ENCODE assay signal across 1 cellular context in genomic region chr19:16091546-16092475, GRCh38.
A peak's percentile ranks its signal among the peaks of the same experiment; 100 is the strongest.
TF ChIP-seq lines count a peak whose summit lies in the region.

No MANE protein-coding gene starts in this region.

TF ChIP-seq in K562, 482 proteins besides CTCF, POLR2A, EP300 and RAD21 (continued from another document):
- TF ChIP-seq ZNF592 (IDR thresholded peaks at IDR 0.05) (no peak), NFE2L1 (tag; IDR thresholded peaks at IDR 0.05; ENCODE audit: borderline replicate concordance, low read depth) (peak; percentile 28; the same call in 1 of the 2 replicates), RBM39 (optimal IDR thresholded peaks at IDR 0.05; ENCODE audit: low read depth, low read length) (no peak), NFE2 (IDR thresholded peaks at IDR 0.05; ENCODE audit: low read depth) (peak; percentile 35; the same call in 1 of the 2 replicates), C11orf30 (IDR thresholded peaks at IDR 0.05; ENCODE audit: low read depth) (peak; percentile 66), CBX3 (IDR thresholded peaks at IDR 0.05; ENCODE audit: borderline replicate concordance in 1 of 2, low read length in 2 of 2) (no peak), ARNT (IDR thresholded peaks at IDR 0.05) (no peak), CBFA2T3 (IDR thresholded peaks at IDR 0.05) (0 out of 2 replicates have a peak, but pooled peaks have one; percentile 7), HSF4 (CRISPR knock-in tag; IDR thresholded peaks at IDR 0.05; ENCODE audit: borderline replicate concordance) (no peak), ZNF445 (CRISPR knock-in tag; IDR thresholded peaks at IDR 0.05; ENCODE audit: low read depth) (no peak), TCFL5 (CRISPR knock-in tag; conservative IDR thresholded peaks at IDR 0.05) (no peak), DPF2 (IDR thresholded peaks at IDR 0.05) (peak; percentile 41; the same call in 1 of the 2 replicates), POLR3A (IDR thresholded peaks at IDR 0.05; ENCODE audit: borderline replicate concordance, extremely low read depth, insufficient read depth, insufficient read length) (no peak), ZBTB17 (CRISPR knock-in tag; IDR thresholded peaks at IDR 0.05) (no peak), ETV6 (IDR thresholded peaks at IDR 0.05; ENCODE audit: borderline replicate concordance in 1 of 2, low read depth in 2 of 2, low read length in 1 of 2) (no peak), ETV6 (CRISPR knock-in tag; IDR thresholded peaks at IDR 0.05; ENCODE audit: borderline replicate concordance) (no peak), ZNF174 (CRISPR knock-in tag; IDR thresholded peaks at IDR 0.05) (no peak), ZNF165 (CRISPR knock-in tag; IDR thresholded peaks at IDR 0.05; ENCODE audit: borderline replicate concordance) (no peak), WHSC1 (IDR thresholded peaks at IDR 0.05; ENCODE audit: low read length) (no peak), NBN (IDR thresholded peaks at IDR 0.05; ENCODE audit: low read depth) (no peak), MAFG (tag; conservative IDR thresholded peaks at IDR 0.05) (peak; percentile 81), MCM3 (IDR thresholded peaks at IDR 0.05) (no peak), MYBL2 (IDR thresholded peaks at IDR 0.05; ENCODE audit: low read depth) (no peak), MYBL2 (CRISPR knock-in tag; IDR thresholded peaks at IDR 0.05; ENCODE audit: borderline replicate concordance) (no peak), ZNF184 (CRISPR knock-in tag; IDR thresholded peaks at IDR 0.05) (no peak), RUNX1 (IDR thresholded peaks at IDR 0.05; ENCODE audit: low read depth) (no peak), HIVEP1 (CRISPR knock-in tag; IDR thresholded peaks at IDR 0.05) (no peak), ZNF780A (CRISPR knock-in tag; IDR thresholded peaks at IDR 0.05) (no peak), MEF2A (IDR thresholded peaks at IDR 0.05; ENCODE audit: control insufficient read depth, low read depth, low read length) (no peak), ZNF764 (CRISPR knock-in tag; IDR thresholded peaks at IDR 0.05; ENCODE audit: low read depth) (no peak), RBM22 (IDR thresholded peaks at IDR 0.05; ENCODE audit: low read depth, low read length, poor library complexity, severe bottlenecking) (no peak), ZBTB8A (IDR thresholded peaks at IDR 0.05; ENCODE audit: partially characterized antibody) (no peak), GTF2A2 (tag; IDR thresholded peaks at IDR 0.05) (no peak), RHOXF2B (CRISPR knock-in tag; conservative IDR thresholded peaks at IDR 0.05) (no peak), PCBP2 (IDR thresholded peaks at IDR 0.05; ENCODE audit: low read depth, low read length, poor library complexity, severe bottlenecking) (no peak), ELF4 (CRISPR knock-in tag; IDR thresholded peaks at IDR 0.05) (no peak), ZNF740 (CRISPR knock-in tag; IDR thresholded peaks at IDR 0.05) (no peak), ZNF740 (tag; IDR thresholded peaks at IDR 0.05) (no peak), MNT (conservative IDR thresholded peaks at IDR 0.05) (no peak), RBFOX2 (IDR thresholded peaks at IDR 0.05; ENCODE audit: low read depth, low read length) (no peak), ZBTB2 (IDR thresholded peaks at IDR 0.05) (no peak), RAD51 (IDR thresholded peaks at IDR 0.05; ENCODE audit: borderline replicate concordance, low read depth) (no peak), ARHGAP35 (IDR thresholded peaks at IDR 0.05; ENCODE audit: partially characterized antibody) (no peak), ZNF316 (IDR thresholded peaks at IDR 0.05) (peak; percentile 95)
- TF ChIP-seq, protein P1, sequence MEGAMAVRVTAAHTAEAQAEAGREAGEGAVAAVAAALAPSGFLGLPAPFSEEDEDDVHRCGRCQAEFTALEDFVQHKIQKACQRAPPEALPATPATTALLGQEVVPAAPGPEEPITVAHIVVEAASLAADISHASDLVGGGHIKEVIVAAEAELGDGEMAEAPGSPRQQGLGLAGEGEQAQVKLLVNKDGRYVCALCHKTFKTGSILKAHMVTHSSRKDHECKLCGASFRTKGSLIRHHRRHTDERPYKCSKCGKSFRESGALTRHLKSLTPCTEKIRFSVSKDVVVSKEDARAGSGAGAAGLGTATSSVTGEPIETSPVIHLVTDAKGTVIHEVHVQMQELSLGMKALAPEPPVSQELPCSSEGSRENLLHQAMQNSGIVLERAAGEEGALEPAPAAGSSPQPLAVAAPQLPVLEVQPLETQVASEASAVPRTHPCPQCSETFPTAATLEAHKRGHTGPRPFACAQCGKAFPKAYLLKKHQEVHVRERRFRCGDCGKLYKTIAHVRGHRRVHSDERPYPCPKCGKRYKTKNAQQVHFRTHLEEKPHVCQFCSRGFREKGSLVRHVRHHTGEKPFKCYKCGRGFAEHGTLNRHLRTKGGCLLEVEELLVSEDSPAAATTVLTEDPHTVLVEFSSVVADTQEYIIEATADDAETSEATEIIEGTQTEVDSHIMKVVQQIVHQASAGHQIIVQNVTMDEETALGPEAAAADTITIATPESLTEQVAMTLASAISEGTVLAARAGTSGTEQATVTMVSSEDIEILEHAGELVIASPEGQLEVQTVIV (CRISPR knock-in tag; IDR thresholded peaks at IDR 0.05; ENCODE audit: borderline replicate concordance), result no peak
- TF ChIP-seq, protein P2, sequence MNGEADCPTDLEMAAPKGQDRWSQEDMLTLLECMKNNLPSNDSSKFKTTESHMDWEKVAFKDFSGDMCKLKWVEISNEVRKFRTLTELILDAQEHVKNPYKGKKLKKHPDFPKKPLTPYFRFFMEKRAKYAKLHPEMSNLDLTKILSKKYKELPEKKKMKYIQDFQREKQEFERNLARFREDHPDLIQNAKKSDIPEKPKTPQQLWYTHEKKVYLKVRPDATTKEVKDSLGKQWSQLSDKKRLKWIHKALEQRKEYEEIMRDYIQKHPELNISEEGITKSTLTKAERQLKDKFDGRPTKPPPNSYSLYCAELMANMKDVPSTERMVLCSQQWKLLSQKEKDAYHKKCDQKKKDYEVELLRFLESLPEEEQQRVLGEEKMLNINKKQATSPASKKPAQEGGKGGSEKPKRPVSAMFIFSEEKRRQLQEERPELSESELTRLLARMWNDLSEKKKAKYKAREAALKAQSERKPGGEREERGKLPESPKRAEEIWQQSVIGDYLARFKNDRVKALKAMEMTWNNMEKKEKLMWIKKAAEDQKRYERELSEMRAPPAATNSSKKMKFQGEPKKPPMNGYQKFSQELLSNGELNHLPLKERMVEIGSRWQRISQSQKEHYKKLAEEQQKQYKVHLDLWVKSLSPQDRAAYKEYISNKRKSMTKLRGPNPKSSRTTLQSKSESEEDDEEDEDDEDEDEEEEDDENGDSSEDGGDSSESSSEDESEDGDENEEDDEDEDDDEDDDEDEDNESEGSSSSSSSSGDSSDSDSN (IDR thresholded peaks at IDR 0.05; ENCODE audit: borderline replicate concordance in 1 of 2, low read depth in 2 of 2, low read length in 2 of 2), result no peak
